In genomic region chr17:81968396-81968745, GRCh38 we compare ENCODE assay signal across 10 cellular contexts. TPM values are rescaled to one million over a fixed set of nuclear protein-coding genes. Genes with fewer than 3 reads are reported as not detected.
A peak's percentile ranks its signal among the peaks of the same experiment; 100 is the strongest.
DNase-seq lines count a peak whose midpoint lies in the region; ATAC-seq and TF ChIP-seq lines count a peak whose summit lies in the region.
"Had no signal": no experiment of that assay in that cellular context is flagged by ENCODE, and none has a peak within 500 bp of the region (broad histone marks: within the 10 kb centered on the region; RNA-seq: fewer than 3 reads in every experiment).

No MANE protein-coding gene starts in this region.

- TF ChIP-seq CTCF in WTC11 (IDR thresholded peaks at IDR 0.05) (no peak), lower lobe of right lung (IDR thresholded peaks at IDR 0.05) (no peak), upper lobe of left lung (IDR thresholded peaks at IDR 0.05) (no peak)

- peaks cover 23% of the 10 kb centered on the region for H3K4me1 Mint-ChIP-seq in activated naive CD4-positive, alpha-beta T cell treated with anti-CD3 and anti-CD28 coated beads, Interleukin-2, amount 50 U/mL, for 24 hours
- H3K4me1 Mint-ChIP-seq in WTC11: peaks cover 11% of the 10 kb centered on the region

- no peaks in the 10 kb centered on the region for H3K36me3 Mint-ChIP-seq in activated naive CD4-positive, alpha-beta T cell treated with anti-CD3 and anti-CD28 coated beads, Interleukin-2, amount 50 U/mL, for 24 hours
- 0 out of 2 replicates have a peak, but pooled peaks cover 4% of the 10 kb centered on the region for H3K36me3 Mint-ChIP-seq in WTC11

- peak overlapping the region; percentile 79 for H3K4me3 Mint-ChIP-seq in activated naive CD4-positive, alpha-beta T cell treated with anti-CD3 and anti-CD28 coated beads, Interleukin-2, amount 50 U/mL, for 24 hours
- H3K4me3 Mint-ChIP-seq in WTC11: peak overlapping the region; percentile 42

- peak overlapping the region; percentile 65 for H3K27ac ChIP-seq in lower lobe of right lung
- peak overlapping the region in 3 of 4 donors; percentile 17 to 78 (median 55) for H3K27ac ChIP-seq in upper lobe of left lung
- H3K27ac ChIP-seq: testis had no signal

- H3K9me3 Mint-ChIP-seq in activated naive CD4-positive, alpha-beta T cell treated with anti-CD3 and anti-CD28 coated beads, Interleukin-2, amount 50 U/mL, for 24 hours: no peaks in the 10 kb centered on the region
- peaks cover 7% of the 10 kb centered on the region; the same call in 1 of the 2 replicates for H3K9me3 Mint-ChIP-seq in WTC11

- TF ChIP-seq EP300 in upper lobe of left lung (IDR thresholded peaks at IDR 0.05): no peak

- H3K9me3 ChIP-seq in lower lobe of right lung (no peaks in the 10 kb centered on the region), upper lobe of left lung (no peaks in the 10 kb centered on the region)
- H3K9me3 ChIP-seq: adrenal gland, testis had no signal

- H3K27me3 Mint-ChIP-seq in activated naive CD4-positive, alpha-beta T cell treated with anti-CD3 and anti-CD28 coated beads, Interleukin-2, amount 50 U/mL, for 24 hours: no peaks in the 10 kb centered on the region
- peaks cover 66% of the 10 kb centered on the region for H3K27me3 Mint-ChIP-seq in WTC11 (ENCODE audit: low read depth)

- POLR2A ChIA-PET in WTC11 (lab: Charles Lee): interaction anchor here (2.1 kb wide), 1 partner anchor 8 kb away, joined by 7 read pairs; no protein-coding TSS in a partner anchor

- intact Hi-C loops in lower lobe of right lung (cut with DNase I): no loop called here

- WGBS in upper lobe of left lung, 2 donors: 58 to 63% methylated on average over 7 of the region's 7 CpGs

- TF ChIP-seq POLR2A in upper lobe of left lung (IDR thresholded peaks at IDR 0.05): no peak

- peak overlapping the region; percentile 31 for H3K4me3 ChIP-seq in lower lobe of right lung
- peak overlapping the region in 1 of 4 donors; percentile 25 for H3K4me3 ChIP-seq in upper lobe of left lung
- H3K4me3 ChIP-seq: testis had no signal

- no peak for DNase-seq in activated naive CD4-positive, alpha-beta T cell (lab: John Stamatoyannopoulos, UW)
- DNase-seq in WTC11 (ENCODE audit: low spot score) (no peak), lower lobe of right lung (no peak), upper lobe of left lung (no peak), NCI-H345 (lab: John Stamatoyannopoulos, UW) (no peak), HK-2 (ENCODE audit: unreplicated experiment) (no peak)

- ATAC-seq in WTC11 (no peak), lower lobe of right lung (no peak), upper lobe of left lung (ENCODE audit: low FRiP score in 2 of 2) (no peak), HG02642 (IDR thresholded peaks at IDR 0.05; ENCODE audit: poor library complexity, unreplicated experiment) (no peak)

- H3K4me1 ChIP-seq in lower lobe of right lung: peaks cover 35% of the 10 kb centered on the region
- peaks cover 17 to 36% (median 21%) of the 10 kb centered on the region in 4 donors for H3K4me1 ChIP-seq in upper lobe of left lung

- CTCF ChIA-PET in WTC11 (lab: Charles Lee): interaction anchor here (1.3 to 2.6 kb wide), 4 partner anchors 9 to 69 kb away, joined by 3 to 13 read pairs (median 7); partner anchors contain the start of gene DCXR

- H3K27me3 ChIP-seq in lower lobe of right lung (ENCODE audit: low read depth): peaks cover 4% of the 10 kb centered on the region
- H3K27me3 ChIP-seq in upper lobe of left lung: no peaks in the 10 kb centered on the region
- H3K27me3 ChIP-seq: adrenal gland, testis had no signal

- H3K36me3 ChIP-seq in lower lobe of right lung: no peaks in the 10 kb centered on the region
- H3K36me3 ChIP-seq in upper lobe of left lung: no peaks in the 10 kb centered on the region
- H3K36me3 ChIP-seq: adrenal gland had no signal

- peak overlapping the region; percentile 82 for H3K27ac Mint-ChIP-seq in activated naive CD4-positive, alpha-beta T cell treated with anti-CD3 and anti-CD28 coated beads, Interleukin-2, amount 50 U/mL, for 24 hours
- H3K27ac Mint-ChIP-seq in WTC11: no peak overlapping the region

TF ChIP-seq in WTC11, 78 proteins besides CTCF, POLR2A, EP300 and RAD21:
- no peak for TF ChIP-seq JAZF1 (CRISPR knock-in tag; IDR thresholded peaks at IDR 0.05)
- TF ChIP-seq SP1 (CRISPR knock-in tag; conservative IDR thresholded peaks at IDR 0.05): no peak
- TF ChIP-seq GTF2I (CRISPR knock-in tag; conservative IDR thresholded peaks at IDR 0.05): no peak
- TF ChIP-seq ZMAT4 (CRISPR knock-in tag; IDR thresholded peaks at IDR 0.05): no peak
- no peak for TF ChIP-seq MYBL2 (CRISPR knock-in tag; IDR thresholded peaks at IDR 0.05)
TF ChIP-seq in WTC11: peak in this region for 0.

RNA-seq across cellular contexts. Expression of gene NOTUM, which starts 7.4 kb away (rescaled TPM):
- total RNA-seq in WTC11 (2021) (1.2 to 1.9 TPM (median 1.7 TPM) in 3 replicates), lower lobe of right lung (4.4 TPM), upper lobe of left lung (1 to 10 TPM in 5 of 6 donors, under 1 TPM in 1; 0.89 to 5.0 (median 2.3) TPM)

RNA-seq across cellular contexts. Expression of gene ASPSCR1, which starts 9.1 kb away (rescaled TPM):
- total RNA-seq in WTC11 (2021) (60.4 to 71.9 TPM (median 67.8 TPM) in 3 replicates), lower lobe of right lung (45.3 TPM), upper lobe of left lung (10 to 100 TPM; 26.0 to 96.4 (median 56.1) TPM)

RNA-seq across cellular contexts. Expression of gene MYADML2, which starts 21.3 kb away (rescaled TPM):
- 0.44 to 0.62 TPM (median 0.46 TPM) in 3 replicates for total RNA-seq in WTC11 (2021)
- total RNA-seq in lower lobe of right lung: not detected
- total RNA-seq in upper lobe of left lung: not detected
- total RNA-seq: adrenal gland had no signal

RNA-seq across cellular contexts. Expression of gene PYCR1, which starts 31.3 kb away (rescaled TPM):
- total RNA-seq in WTC11 (2021) (144 to 188 TPM (median 164 TPM) in 3 replicates), lower lobe of right lung (23.0 TPM), upper lobe of left lung (10 to 100 TPM in 4 of 6 donors, 1 to 10 TPM in 2; 8.4 to 42.4 (median 14.6) TPM)

RNA-seq across cellular contexts. Expression of gene MAFG, which starts 40.8 kb away (rescaled TPM):
- total RNA-seq in WTC11 (2021) (24.2 to 29.8 TPM (median 24.3 TPM) in 3 replicates), lower lobe of right lung (30.7 TPM), upper lobe of left lung (10 to 100 TPM; 23.0 to 46.4 (median 28.8) TPM)
